8 cellular contexts compared by ENCODE assay signal in the genomic region with DNA sequence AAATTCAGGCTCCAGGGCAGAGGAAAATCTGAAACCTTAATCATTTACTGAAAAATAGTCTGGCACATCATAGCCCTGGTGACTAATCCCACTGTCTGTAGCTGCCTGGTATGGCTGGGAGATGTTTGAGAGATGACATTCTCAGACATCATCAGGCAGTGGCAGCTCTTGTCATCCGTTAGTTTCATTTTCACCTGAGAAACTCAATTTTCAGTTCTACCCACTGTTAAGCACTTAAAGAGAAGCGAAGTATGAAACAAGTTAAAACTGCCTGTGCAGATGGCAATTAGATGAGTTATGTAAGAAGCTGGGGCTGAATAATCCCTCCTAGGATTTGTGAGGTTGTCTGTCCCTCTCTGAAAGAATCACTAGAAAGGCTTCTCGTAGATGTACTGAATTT.
DNase-seq lines count a peak whose midpoint lies in the region; ATAC-seq lines count a peak whose summit lies in the region.
"Had no signal": no experiment of that assay in that cellular context is flagged by ENCODE, and none has a peak within 500 bp of the region (broad histone marks: within the 10 kb centered on the region; RNA-seq: fewer than 3 reads in every experiment).

No MANE protein-coding gene starts in this region.

- no peak overlapping the region for H3K27ac ChIP-seq in Karpas-422 (ENCODE audit: low read length)

- no peaks in the 10 kb centered on the region for H3K9me3 ChIP-seq in Karpas-422 (ENCODE audit: low read length)

- no peak overlapping the region for H2AFZ ChIP-seq in Karpas-422 (ENCODE audit: low read length)

- H3K36me3 ChIP-seq in Karpas-422 (ENCODE audit: insufficient read depth, low read length), result no peaks in the 10 kb centered on the region

- H3K9ac ChIP-seq in Karpas-422 (ENCODE audit: low read length), result no peak overlapping the region

- no peaks in the 10 kb centered on the region for H3K27me3 ChIP-seq in Karpas-422 (ENCODE audit: low read length)

- H3K4me1 ChIP-seq in Karpas-422 (ENCODE audit: low read length), result no peaks in the 10 kb centered on the region

- no peaks in the 10 kb centered on the region for H3K79me2 ChIP-seq in Karpas-422 (ENCODE audit: low read length)

- peak overlapping the region; percentile 37; the same call in 1 of the 2 replicates for H3K4me3 ChIP-seq in Karpas-422 (ENCODE audit: low read length)

- no peaks in the 10 kb centered on the region for H3K9me2 ChIP-seq in Karpas-422 (replicated peaks; ENCODE audit: insufficient read depth, low read length)

- peak; percentile 86 for ATAC-seq in GM18508 (IDR thresholded peaks at IDR 0.05; ENCODE audit: insufficient read depth, unreplicated experiment)
- ATAC-seq in GM21825 (IDR thresholded peaks at IDR 0.05; ENCODE audit: unreplicated experiment), result peak; percentile 91

- peak overlapping the region; percentile 27 for H3K4me2 ChIP-seq in Karpas-422 (ENCODE audit: low read depth, low read length, poor library complexity, severe bottlenecking)

- no peaks in the 10 kb centered on the region for H4K20me1 ChIP-seq in Karpas-422 (ENCODE audit: insufficient read depth, low read depth, low read length)

- no peak for DNase-seq in Karpas-422
- peak; percentile 64 for DNase-seq in kidney glomerular epithelial cell (lab: John Stamatoyannopoulos, UW)
- no peak for DNase-seq in activated effector memory CD4-positive, alpha-beta T cell treated with Interleukin-2 at 50 U/mL for 16 hours
- no peak for DNase-seq in activated naive CD4-positive, alpha-beta T cell treated with anti-CD3 and anti-CD28 coated beads, Interleukin-2, amount 50 U/mL, for 16 hours
- DNase-seq in mucosa of gallbladder (ENCODE audit: low spot score), result no peak
- DNase-seq: NCI-H2107 had no signal
